In the genomic region with DNA sequence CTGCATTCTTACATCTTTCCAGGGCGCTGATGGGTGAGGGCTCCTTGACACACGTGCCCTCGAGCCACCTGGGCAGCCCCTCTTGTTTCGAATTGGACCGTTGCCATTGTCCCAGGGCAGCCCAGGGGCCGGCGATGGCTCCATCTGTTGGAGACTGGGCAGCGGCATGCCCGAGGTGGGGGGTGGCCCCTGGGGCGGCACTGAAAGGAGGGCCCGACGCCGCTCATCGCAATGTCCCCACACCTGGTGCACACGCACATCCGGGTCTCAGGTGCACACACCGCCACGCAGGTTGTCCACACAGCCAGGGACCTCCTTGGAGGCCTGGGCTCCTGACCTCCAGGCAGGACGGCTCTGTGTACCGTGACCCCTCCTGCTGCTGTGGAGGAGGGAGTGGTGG, we compare ENCODE assay signal across 1 cellular context.
TF ChIP-seq lines count a peak whose summit lies in the region.

No MANE protein-coding gene starts in this region.

TF ChIP-seq in WTC11, 78 proteins besides CTCF, POLR2A, EP300 and RAD21 (continued from another document):
- TF ChIP-seq, protein P1, sequence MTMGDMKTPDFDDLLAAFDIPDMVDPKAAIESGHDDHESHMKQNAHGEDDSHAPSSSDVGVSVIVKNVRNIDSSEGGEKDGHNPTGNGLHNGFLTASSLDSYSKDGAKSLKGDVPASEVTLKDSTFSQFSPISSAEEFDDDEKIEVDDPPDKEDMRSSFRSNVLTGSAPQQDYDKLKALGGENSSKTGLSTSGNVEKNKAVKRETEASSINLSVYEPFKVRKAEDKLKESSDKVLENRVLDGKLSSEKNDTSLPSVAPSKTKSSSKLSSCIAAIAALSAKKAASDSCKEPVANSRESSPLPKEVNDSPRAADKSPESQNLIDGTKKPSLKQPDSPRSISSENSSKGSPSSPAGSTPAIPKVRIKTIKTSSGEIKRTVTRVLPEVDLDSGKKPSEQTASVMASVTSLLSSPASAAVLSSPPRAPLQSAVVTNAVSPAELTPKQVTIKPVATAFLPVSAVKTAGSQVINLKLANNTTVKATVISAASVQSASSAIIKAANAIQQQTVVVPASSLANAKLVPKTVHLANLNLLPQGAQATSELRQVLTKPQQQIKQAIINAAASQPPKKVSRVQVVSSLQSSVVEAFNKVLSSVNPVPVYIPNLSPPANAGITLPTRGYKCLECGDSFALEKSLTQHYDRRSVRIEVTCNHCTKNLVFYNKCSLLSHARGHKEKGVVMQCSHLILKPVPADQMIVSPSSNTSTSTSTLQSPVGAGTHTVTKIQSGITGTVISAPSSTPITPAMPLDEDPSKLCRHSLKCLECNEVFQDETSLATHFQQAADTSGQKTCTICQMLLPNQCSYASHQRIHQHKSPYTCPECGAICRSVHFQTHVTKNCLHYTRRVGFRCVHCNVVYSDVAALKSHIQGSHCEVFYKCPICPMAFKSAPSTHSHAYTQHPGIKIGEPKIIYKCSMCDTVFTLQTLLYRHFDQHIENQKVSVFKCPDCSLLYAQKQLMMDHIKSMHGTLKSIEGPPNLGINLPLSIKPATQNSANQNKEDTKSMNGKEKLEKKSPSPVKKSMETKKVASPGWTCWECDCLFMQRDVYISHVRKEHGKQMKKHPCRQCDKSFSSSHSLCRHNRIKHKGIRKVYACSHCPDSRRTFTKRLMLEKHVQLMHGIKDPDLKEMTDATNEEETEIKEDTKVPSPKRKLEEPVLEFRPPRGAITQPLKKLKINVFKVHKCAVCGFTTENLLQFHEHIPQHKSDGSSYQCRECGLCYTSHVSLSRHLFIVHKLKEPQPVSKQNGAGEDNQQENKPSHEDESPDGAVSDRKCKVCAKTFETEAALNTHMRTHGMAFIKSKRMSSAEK (CRISPR knock-in tag; IDR thresholded peaks at IDR 0.05; ENCODE audit: borderline replicate concordance): no peak
TF ChIP-seq in WTC11: peak in this region for 1.
